1 cellular context compared by ENCODE assay signal in the genomic region with DNA sequence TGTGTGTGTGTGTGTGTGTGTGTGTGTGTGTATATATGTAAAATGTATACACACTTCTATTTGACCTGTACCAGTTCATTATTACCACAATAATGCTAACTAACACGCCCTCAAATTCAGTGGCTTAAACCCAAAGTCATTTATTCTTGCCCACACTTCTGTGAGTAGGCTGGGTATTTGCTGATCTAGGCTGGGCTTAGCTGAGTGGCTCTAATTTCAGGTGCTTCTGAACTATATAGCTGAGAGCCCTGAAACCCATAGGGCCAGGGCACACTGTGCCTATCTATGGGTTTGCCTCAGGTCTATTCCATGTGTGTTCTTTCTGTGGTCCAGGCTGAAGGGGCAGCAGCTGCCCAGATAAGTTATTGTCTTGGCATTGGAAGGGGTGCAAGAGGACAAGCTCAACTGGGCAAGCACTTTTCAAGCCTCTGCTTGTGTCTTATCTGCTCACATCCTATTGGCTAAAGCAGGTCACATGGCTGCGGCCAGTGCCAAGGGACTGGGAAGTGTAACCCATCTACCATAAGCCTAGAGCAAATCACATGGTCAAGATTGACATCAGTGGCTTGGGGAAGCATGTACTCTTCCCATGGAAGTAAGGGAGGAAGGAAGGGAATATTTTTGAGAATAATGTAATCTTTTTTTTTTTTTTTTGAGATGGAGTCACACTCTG.
A peak's percentile ranks its signal among the peaks of the same experiment; 100 is the strongest.
TF ChIP-seq lines count a peak whose summit lies in the region.

No MANE protein-coding gene starts in this region.

TF ChIP-seq in GM12878, 131 proteins besides CTCF, POLR2A, EP300 and RAD21:
- TF ChIP-seq, protein P1, sequence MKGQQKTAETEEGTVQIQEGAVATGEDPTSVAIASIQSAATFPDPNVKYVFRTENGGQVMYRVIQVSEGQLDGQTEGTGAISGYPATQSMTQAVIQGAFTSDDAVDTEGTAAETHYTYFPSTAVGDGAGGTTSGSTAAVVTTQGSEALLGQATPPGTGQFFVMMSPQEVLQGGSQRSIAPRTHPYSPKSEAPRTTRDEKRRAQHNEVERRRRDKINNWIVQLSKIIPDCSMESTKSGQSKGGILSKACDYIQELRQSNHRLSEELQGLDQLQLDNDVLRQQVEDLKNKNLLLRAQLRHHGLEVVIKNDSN (IDR thresholded peaks at IDR 0.05; ENCODE audit: borderline replicate concordance, extremely low read length, insufficient read depth, low read depth, low read length): peak; percentile 77
- TF ChIP-seq RCOR1 (conservative IDR thresholded peaks at IDR 0.05; ENCODE audit: low read depth, low read length) (no peak), NR2C2 (IDR thresholded peaks at IDR 0.05; ENCODE audit: borderline replicate concordance, control insufficient read depth, insufficient read length, low read depth) (no peak), ZNF622 (IDR thresholded peaks at IDR 0.05) (no peak)
TF ChIP-seq in GM12878: peak in this region for 1.
